ENCODE assay signal across 2 cellular contexts in genomic region chr1:246213947-246214346, GRCh38.
TF ChIP-seq lines count a peak whose summit lies in the region.

No MANE protein-coding gene starts in this region.

TF ChIP-seq in IMR-90, 13 proteins besides CTCF, POLR2A, EP300 and RAD21:
- TF ChIP-seq CEBPB (IDR thresholded peaks at IDR 0.05; ENCODE audit: low read depth, low read length) (no peak), CHD1 (IDR thresholded peaks at IDR 0.05; ENCODE audit: low read depth, low read length) (no peak), NFE2L2 (IDR thresholded peaks at IDR 0.05; ENCODE audit: low read depth, low read length) (no peak), RFX5 (IDR thresholded peaks at IDR 0.05; ENCODE audit: low read depth, low read length) (no peak), RCOR1 (IDR thresholded peaks at IDR 0.05; ENCODE audit: insufficient replicate concordance, low read length) (no peak), MAZ (IDR thresholded peaks at IDR 0.05; ENCODE audit: borderline replicate concordance, low read depth, low read length) (no peak), BHLHE40 (IDR thresholded peaks at IDR 0.05; ENCODE audit: low read depth, low read length) (no peak)
- TF ChIP-seq, protein P1, sequence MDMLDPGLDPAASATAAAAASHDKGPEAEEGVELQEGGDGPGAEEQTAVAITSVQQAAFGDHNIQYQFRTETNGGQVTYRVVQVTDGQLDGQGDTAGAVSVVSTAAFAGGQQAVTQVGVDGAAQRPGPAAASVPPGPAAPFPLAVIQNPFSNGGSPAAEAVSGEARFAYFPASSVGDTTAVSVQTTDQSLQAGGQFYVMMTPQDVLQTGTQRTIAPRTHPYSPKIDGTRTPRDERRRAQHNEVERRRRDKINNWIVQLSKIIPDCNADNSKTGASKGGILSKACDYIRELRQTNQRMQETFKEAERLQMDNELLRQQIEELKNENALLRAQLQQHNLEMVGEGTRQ (IDR thresholded peaks at IDR 0.05; ENCODE audit: low read depth, low read length): no peak

TF ChIP-seq in GM12878, 131 proteins besides CTCF, POLR2A, EP300 and RAD21:
- TF ChIP-seq RUNX3 (IDR thresholded peaks at IDR 0.05; ENCODE audit: low read length): no peak
- TF ChIP-seq, protein P2, sequence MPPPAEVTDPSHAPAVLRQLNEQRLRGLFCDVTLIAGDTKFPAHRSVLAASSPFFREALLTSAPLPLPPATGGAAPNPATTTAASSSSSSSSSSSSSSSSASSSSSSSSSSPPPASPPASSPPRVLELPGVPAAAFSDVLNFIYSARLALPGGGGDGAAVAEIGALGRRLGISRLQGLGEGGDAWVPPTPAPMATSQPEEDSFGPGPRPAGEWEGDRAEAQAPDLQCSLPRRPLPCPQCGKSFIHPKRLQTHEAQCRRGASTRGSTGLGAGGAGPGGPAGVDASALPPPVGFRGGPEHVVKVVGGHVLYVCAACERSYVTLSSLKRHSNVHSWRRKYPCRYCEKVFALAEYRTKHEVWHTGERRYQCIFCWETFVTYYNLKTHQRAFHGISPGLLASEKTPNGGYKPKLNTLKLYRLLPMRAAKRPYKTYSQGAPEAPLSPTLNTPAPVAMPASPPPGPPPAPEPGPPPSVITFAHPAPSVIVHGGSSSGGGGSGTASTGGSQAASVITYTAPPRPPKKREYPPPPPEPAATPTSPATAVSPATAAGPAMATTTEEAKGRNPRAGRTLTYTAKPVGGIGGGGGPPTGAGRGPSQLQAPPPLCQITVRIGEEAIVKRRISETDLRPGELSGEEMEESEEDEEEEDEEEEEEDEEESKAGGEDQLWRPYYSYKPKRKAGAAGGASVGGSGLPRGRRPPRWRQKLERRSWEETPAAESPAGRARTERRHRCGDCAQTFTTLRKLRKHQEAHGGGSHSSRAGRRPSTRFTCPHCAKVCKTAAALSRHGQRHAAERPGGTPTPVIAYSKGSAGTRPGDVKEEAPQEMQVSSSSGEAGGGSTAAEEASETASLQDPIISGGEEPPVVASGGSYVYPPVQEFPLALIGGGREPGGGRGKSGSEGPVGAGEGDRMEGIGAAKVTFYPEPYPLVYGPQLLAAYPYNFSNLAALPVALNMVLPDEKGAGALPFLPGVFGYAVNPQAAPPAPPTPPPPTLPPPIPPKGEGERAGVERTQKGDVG (CRISPR knock-in tag; IDR thresholded peaks at IDR 0.05): no peak
- no peak for TF ChIP-seq E2F4 (IDR thresholded peaks at IDR 0.05; ENCODE audit: low read depth, low read length)
- TF ChIP-seq HSF1 (IDR thresholded peaks at IDR 0.05; ENCODE audit: low read depth, low read length): no peak
- TF ChIP-seq CREB1 (IDR thresholded peaks at IDR 0.05; ENCODE audit: low read depth): no peak
- TF ChIP-seq NR2C1 (IDR thresholded peaks at IDR 0.05): no peak
- TF ChIP-seq, protein P3, sequence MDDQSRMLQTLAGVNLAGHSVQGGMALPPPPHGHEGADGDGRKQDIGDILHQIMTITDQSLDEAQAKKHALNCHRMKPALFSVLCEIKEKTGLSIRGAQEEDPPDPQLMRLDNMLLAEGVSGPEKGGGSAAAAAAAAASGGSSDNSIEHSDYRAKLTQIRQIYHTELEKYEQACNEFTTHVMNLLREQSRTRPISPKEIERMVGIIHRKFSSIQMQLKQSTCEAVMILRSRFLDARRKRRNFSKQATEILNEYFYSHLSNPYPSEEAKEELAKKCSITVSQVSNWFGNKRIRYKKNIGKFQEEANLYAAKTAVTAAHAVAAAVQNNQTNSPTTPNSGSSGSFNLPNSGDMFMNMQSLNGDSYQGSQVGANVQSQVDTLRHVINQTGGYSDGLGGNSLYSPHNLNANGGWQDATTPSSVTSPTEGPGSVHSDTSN (IDR thresholded peaks at IDR 0.05; ENCODE audit: insufficient replicate concordance, low read depth, low read length): no peak
- no peak for TF ChIP-seq CHD4 (IDR thresholded peaks at IDR 0.05)
- no peak for TF ChIP-seq HDAC6 (IDR thresholded peaks at IDR 0.05; ENCODE audit: unreplicated experiment)
- TF ChIP-seq CBFB (IDR thresholded peaks at IDR 0.05; ENCODE audit: low read depth): no peak
- TF ChIP-seq SIN3A (IDR thresholded peaks at IDR 0.05; ENCODE audit: low read depth, low read length): no peak
- TF ChIP-seq ZBED1 (IDR thresholded peaks at IDR 0.05; ENCODE audit: borderline replicate concordance): no peak
- TF ChIP-seq ATF7 (IDR thresholded peaks at IDR 0.05; ENCODE audit: low read depth): no peak
